8 cellular contexts compared by ENCODE assay signal in genomic region chr3:126303272-126303671, GRCh38. TPM values are rescaled to one million over a fixed set of nuclear protein-coding genes. Genes with fewer than 3 reads are reported as not detected.
"Had no signal": no experiment of that assay in that cellular context is flagged by ENCODE, and none has a peak within 500 bp of the region (broad histone marks: within the 10 kb centered on the region; RNA-seq: fewer than 3 reads in every experiment).

No MANE protein-coding gene starts in this region.

- H3K4me3 Mint-ChIP-seq: GM23338, H9, HFFc6, IgD-negative memory B cell had no signal

- H3K4me2 ChIP-seq: GM23338 had no signal

- ATAC-seq: GM23338 had no signal

- DNase-seq: H9, HFFc6, KG1 had no signal

- H3K4me3 ChIP-seq: GM23338 had no signal

- H3K4me1 Mint-ChIP-seq: GM23338, IgD-negative memory B cell had no signal

- H3K27ac Mint-ChIP-seq: GM23338, H9, HFFc6, IgD-negative memory B cell had no signal

- H2AFZ ChIP-seq: GM23338 had no signal

- FAIRE-seq: H1, H54, HTR-8/SVneo had no signal

- H3K36me3 Mint-ChIP-seq: IgD-negative memory B cell had no signal

RNA-seq across cellular contexts. Expression of gene KLF15, which starts 53.9 kb away (rescaled TPM):
- polyA plus RNA-seq: IgD-negative memory B cell had no signal
